ENCODE assay signal across 1 cellular context in genomic region chr1:8947127-8947691, GRCh38.
TF ChIP-seq lines count a peak whose summit lies in the region.

No MANE protein-coding gene starts in this region.

TF ChIP-seq in WTC11, 78 proteins besides CTCF, POLR2A, EP300 and RAD21 (continued from another document):
- no peak for TF ChIP-seq E2F1 (CRISPR knock-in tag; IDR thresholded peaks at IDR 0.05)
- TF ChIP-seq ZSCAN18 (CRISPR knock-in tag; IDR thresholded peaks at IDR 0.05): no peak
- TF ChIP-seq FOXK1 (CRISPR knock-in tag; IDR thresholded peaks at IDR 0.05): no peak
- TF ChIP-seq, protein P1, sequence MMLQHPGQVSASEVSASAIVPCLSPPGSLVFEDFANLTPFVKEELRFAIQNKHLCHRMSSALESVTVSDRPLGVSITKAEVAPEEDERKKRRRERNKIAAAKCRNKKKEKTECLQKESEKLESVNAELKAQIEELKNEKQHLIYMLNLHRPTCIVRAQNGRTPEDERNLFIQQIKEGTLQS (CRISPR knock-in tag; conservative IDR thresholded peaks at IDR 0.05): no peak
- TF ChIP-seq FOXJ3 (CRISPR knock-in tag; IDR thresholded peaks at IDR 0.05; ENCODE audit: borderline replicate concordance): no peak
- TF ChIP-seq, protein P2, sequence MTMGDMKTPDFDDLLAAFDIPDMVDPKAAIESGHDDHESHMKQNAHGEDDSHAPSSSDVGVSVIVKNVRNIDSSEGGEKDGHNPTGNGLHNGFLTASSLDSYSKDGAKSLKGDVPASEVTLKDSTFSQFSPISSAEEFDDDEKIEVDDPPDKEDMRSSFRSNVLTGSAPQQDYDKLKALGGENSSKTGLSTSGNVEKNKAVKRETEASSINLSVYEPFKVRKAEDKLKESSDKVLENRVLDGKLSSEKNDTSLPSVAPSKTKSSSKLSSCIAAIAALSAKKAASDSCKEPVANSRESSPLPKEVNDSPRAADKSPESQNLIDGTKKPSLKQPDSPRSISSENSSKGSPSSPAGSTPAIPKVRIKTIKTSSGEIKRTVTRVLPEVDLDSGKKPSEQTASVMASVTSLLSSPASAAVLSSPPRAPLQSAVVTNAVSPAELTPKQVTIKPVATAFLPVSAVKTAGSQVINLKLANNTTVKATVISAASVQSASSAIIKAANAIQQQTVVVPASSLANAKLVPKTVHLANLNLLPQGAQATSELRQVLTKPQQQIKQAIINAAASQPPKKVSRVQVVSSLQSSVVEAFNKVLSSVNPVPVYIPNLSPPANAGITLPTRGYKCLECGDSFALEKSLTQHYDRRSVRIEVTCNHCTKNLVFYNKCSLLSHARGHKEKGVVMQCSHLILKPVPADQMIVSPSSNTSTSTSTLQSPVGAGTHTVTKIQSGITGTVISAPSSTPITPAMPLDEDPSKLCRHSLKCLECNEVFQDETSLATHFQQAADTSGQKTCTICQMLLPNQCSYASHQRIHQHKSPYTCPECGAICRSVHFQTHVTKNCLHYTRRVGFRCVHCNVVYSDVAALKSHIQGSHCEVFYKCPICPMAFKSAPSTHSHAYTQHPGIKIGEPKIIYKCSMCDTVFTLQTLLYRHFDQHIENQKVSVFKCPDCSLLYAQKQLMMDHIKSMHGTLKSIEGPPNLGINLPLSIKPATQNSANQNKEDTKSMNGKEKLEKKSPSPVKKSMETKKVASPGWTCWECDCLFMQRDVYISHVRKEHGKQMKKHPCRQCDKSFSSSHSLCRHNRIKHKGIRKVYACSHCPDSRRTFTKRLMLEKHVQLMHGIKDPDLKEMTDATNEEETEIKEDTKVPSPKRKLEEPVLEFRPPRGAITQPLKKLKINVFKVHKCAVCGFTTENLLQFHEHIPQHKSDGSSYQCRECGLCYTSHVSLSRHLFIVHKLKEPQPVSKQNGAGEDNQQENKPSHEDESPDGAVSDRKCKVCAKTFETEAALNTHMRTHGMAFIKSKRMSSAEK (CRISPR knock-in tag; IDR thresholded peaks at IDR 0.05; ENCODE audit: borderline replicate concordance): no peak
- TF ChIP-seq TCF7 (CRISPR knock-in tag; IDR thresholded peaks at IDR 0.05; ENCODE audit: low read depth): no peak
- TF ChIP-seq KAT7 (CRISPR knock-in tag; IDR thresholded peaks at IDR 0.05; ENCODE audit: borderline replicate concordance): no peak
- TF ChIP-seq CDX4 (CRISPR knock-in tag; IDR thresholded peaks at IDR 0.05; ENCODE audit: borderline replicate concordance): no peak
